In genomic region chr3:170603770-170604510, GRCh38 we compare ENCODE assay signal across 1 cellular context.
A peak's percentile ranks its signal among the peaks of the same experiment; 100 is the strongest.
TF ChIP-seq lines count a peak whose summit lies in the region.

No MANE protein-coding gene starts in this region.

TF ChIP-seq in K562, 482 proteins besides CTCF, POLR2A, EP300 and RAD21 (continued from another document):
- TF ChIP-seq ZNF592 (IDR thresholded peaks at IDR 0.05), result no peak
- TF ChIP-seq REST (CRISPR knock-in tag; IDR thresholded peaks at IDR 0.05; ENCODE audit: low read depth), result peak; percentile 76; the same call in 1 of the 2 replicates
